Comparison of ENCODE assay signal across 16 cellular contexts in genomic region chr5:60830581-60831127, GRCh38. TPM values are rescaled to one million over a fixed set of nuclear protein-coding genes. Genes with fewer than 3 reads are reported as not detected.
DNase-seq lines count a peak whose midpoint lies in the region; ATAC-seq and FAIRE-seq lines count a peak whose summit lies in the region.
"Had no signal": no experiment of that assay in that cellular context is flagged by ENCODE, and none has a peak within 500 bp of the region (broad histone marks: within the 10 kb centered on the region; RNA-seq: fewer than 3 reads in every experiment).

No MANE protein-coding gene starts in this region.

- peak; percentile 52 for ATAC-seq in GM18499 (IDR thresholded peaks at IDR 0.05; ENCODE audit: insufficient read depth, unreplicated experiment)
- peak; percentile 54 for ATAC-seq in GM19324 (IDR thresholded peaks at IDR 0.05; ENCODE audit: low FRiP score, unreplicated experiment)
- ATAC-seq in HG02623 (IDR thresholded peaks at IDR 0.05; ENCODE audit: unreplicated experiment) = peak; percentile 51
- ATAC-seq in HG03439 (IDR thresholded peaks at IDR 0.05; ENCODE audit: unreplicated experiment) = peak; percentile 71
- ATAC-seq: upper lobe of right lung had no signal

- DNase-seq in small intestine = no peak
- no peak for DNase-seq in epidermal melanocyte (ENCODE audit: insufficient read length, low spot score)
- no peak for DNase-seq in A172 (ENCODE audit: low spot score)
- DNase-seq in NCI-H345 treated with DMSO at 0.1 percent for 48 hours (lab: John Stamatoyannopoulos, UW; ENCODE audit: unreplicated experiment) = no peak
- DNase-seq: activated CD4-positive, alpha-beta T cell treated with anti-CD3 and anti-CD28 coated beads, Interleukin-2, amount 10 ng/mL, durations not matched to agents 7 days and 5 days; anterior cingulate cortex; colonic mucosa; SIG-M5; T1000; upper lobe of right lung had no signal

- H3K9me3 ChIP-seq in small intestine (ENCODE audit: control insufficient read depth, low read depth) = no peaks in the 10 kb centered on the region
- H3K9me3 ChIP-seq: colonic mucosa, upper lobe of right lung had no signal

- no peaks in the 10 kb centered on the region for H3K27me3 ChIP-seq in small intestine (ENCODE audit: control insufficient read depth in 2 of 2, insufficient read depth in 2 of 2, low read length in 2 of 2)
- H3K27me3 ChIP-seq: colonic mucosa, upper lobe of right lung had no signal

- H3K4me3 ChIP-seq in small intestine (ENCODE audit: low read depth in 1 of 2, low read length in 2 of 2) = no peak overlapping the region
- H3K4me3 ChIP-seq: colonic mucosa, lung, upper lobe of right lung had no signal

- H3K27ac ChIP-seq in small intestine (ENCODE audit: low read depth in 1 of 2, low read length in 1 of 2) = no peak overlapping the region
- H3K27ac ChIP-seq: colonic mucosa, upper lobe of right lung had no signal

- H3K36me3 ChIP-seq in small intestine (ENCODE audit: control insufficient read depth in 2 of 2, insufficient read depth in 2 of 2, low read length in 2 of 2) = no peaks in the 10 kb centered on the region
- H3K36me3 ChIP-seq: colonic mucosa, upper lobe of right lung had no signal

- no peak for FAIRE-seq in small intestine (lab: Jason Lieb, UNC)
- FAIRE-seq: D721Med had no signal

- no peaks in the 10 kb centered on the region for H3K4me1 ChIP-seq in small intestine (ENCODE audit: control insufficient read depth in 2 of 2, insufficient read depth in 1 of 2, low read depth in 1 of 2, low read length in 1 of 2)
- H3K4me1 ChIP-seq: colonic mucosa, upper lobe of right lung had no signal

RNA-seq across cellular contexts. Expression of gene ELOVL7, which starts 13.4 kb away (rescaled TPM):
- 10 to 100 TPM in 2 of 3 donors, 1 to 10 TPM in 1; 9.2 to 21.8 (median 18.6) TPM for polyA plus RNA-seq in small intestine
- total RNA-seq in A172 (2014; rRNA removed; shearing (Covaris generic)) = 7.2 and 8.2 TPM in 2 replicates
